Comparison of ENCODE assay signal across 24 cellular contexts in genomic region chr9:128253991-128254346, GRCh38.
"Had no signal": no experiment of that assay in that cellular context is flagged by ENCODE, and none has a peak within 500 bp of the region (broad histone marks: within the 10 kb centered on the region; RNA-seq: fewer than 3 reads in every experiment).

No MANE protein-coding gene starts in this region.

- ATAC-seq: activated naive CD4-positive, alpha-beta T cell treated with anti-CD3 and anti-CD28 coated beads, Interleukin-2, amount 50 U/mL, for 72 hours; activated naive CD8-positive, alpha-beta T cell treated with anti-CD3 and anti-CD28 coated beads, Interleukin-2, amount 50 U/mL, for 24 hours; activated T-cell treated with anti-CD3 and anti-CD28 coated beads, Interleukin-2, amount 50 U/mL, for 4 hours had no signal

- H3K4me3 ChIP-seq: cardiac muscle cell, Peyer's patch had no signal

- H3K4me3 Mint-ChIP-seq: activated CD4-positive, alpha-beta memory T cell treated with anti-CD3 and anti-CD28 coated beads for 36 hours; activated CD4-positive, alpha-beta T cell treated with anti-CD3 and anti-CD28 coated beads, Interleukin-2, amount 10 ng/mL, durations not matched to agents 7 days and 5 days; activated naive CD8-positive, alpha-beta T cell treated with anti-CD3 and anti-CD28 coated beads, Interleukin-2, amount 50 U/mL, for 24 hours; activated T-cell treated with anti-CD3 and anti-CD28 coated beads, Interleukin-2, amount 50 U/mL, for 4 hours; brain; T-helper 1 cell treated with Interleukin-12 subunit alpha and Interleukin-12 subunit beta and Interleukin-4 antibody, amounts not matched to agents 30 μg/mL and 1 μg/mL, for 36 hours had no signal

- H3K27ac ChIP-seq: cardiac muscle cell, Peyer's patch had no signal

- DNase-seq: activated CD4-positive, alpha-beta memory T cell treated with anti-CD3 and anti-CD28 coated beads for 36 hours; activated CD4-positive, alpha-beta T cell treated with anti-CD3 and anti-CD28 coated beads, Interleukin-2, amount 10 ng/mL, durations not matched to agents 7 days and 5 days; activated CD4-positive, CD25-positive, alpha-beta regulatory T cell; activated CD8-positive, alpha-beta memory T cell treated with anti-CD3 and anti-CD28 coated beads for 24 hours; activated effector memory CD4-positive, alpha-beta T cell treated with anti-CD3 and anti-CD28 coated beads, Interleukin-2, amount 50 U/mL, for 16 hours; activated naive CD4-positive, alpha-beta T cell treated with Interleukin-2 at 50 U/mL for 16 hours; activated naive CD8-positive, alpha-beta T cell treated with anti-CD3 and anti-CD28 coated beads, Interleukin-2, amount 50 U/mL, for 24 hours; activated T-cell treated with anti-CD3 and anti-CD28 coated beads, Interleukin-2, amount 50 U/mL, for 4 hours; amniotic stem cell; Kasumi-1; KBM-7; NCI-H1105 treated with DMSO at 0.1 percent for 48 hours; NCI-H1436 treated with DMSO at 0.1 percent for 48 hours; NCI-H187 treated with DMSO at 0.1 percent for 48 hours; NCI-H2081 treated with DMSO at 0.1 percent for 48 hours; NCI-H446; NCI-H524; Peyer's patch; SHP77; T-helper 9 cell had no signal

- H3K27ac Mint-ChIP-seq: activated CD4-positive, alpha-beta memory T cell treated with anti-CD3 and anti-CD28 coated beads for 36 hours; activated CD4-positive, alpha-beta T cell treated with anti-CD3 and anti-CD28 coated beads, Interleukin-2, amount 10 ng/mL, durations not matched to agents 7 days and 5 days; activated naive CD8-positive, alpha-beta T cell treated with anti-CD3 and anti-CD28 coated beads, Interleukin-2, amount 50 U/mL, for 24 hours; T-helper 1 cell treated with Interleukin-12 subunit alpha and Interleukin-12 subunit beta and Interleukin-4 antibody, amounts not matched to agents 30 μg/mL and 1 μg/mL, for 36 hours had no signal

- H3K27me3 Mint-ChIP-seq: activated naive CD8-positive, alpha-beta T cell treated with anti-CD3 and anti-CD28 coated beads, Interleukin-2, amount 50 U/mL, for 24 hours had no signal

- H3K27me3 ChIP-seq: cardiac muscle cell, Peyer's patch had no signal

- H3K9me3 ChIP-seq: Peyer's patch had no signal

- H3K9me3 Mint-ChIP-seq: activated CD4-positive, alpha-beta memory T cell treated with anti-CD3 and anti-CD28 coated beads for 36 hours; activated CD4-positive, alpha-beta T cell treated with anti-CD3 and anti-CD28 coated beads, Interleukin-2, amount 10 ng/mL, durations not matched to agents 7 days and 5 days; activated naive CD4-positive, alpha-beta T cell treated with anti-CD3 and anti-CD28 coated beads, Interleukin-2, amount 50 U/mL, for 72 hours; activated naive CD8-positive, alpha-beta T cell treated with anti-CD3 and anti-CD28 coated beads, Interleukin-2, amount 50 U/mL, for 24 hours; activated T-cell treated with anti-CD3 and anti-CD28 coated beads, Interleukin-2, amount 50 U/mL, for 4 hours; brain; T-helper 1 cell treated with Interleukin-12 subunit alpha and Interleukin-12 subunit beta and Interleukin-4 antibody, amounts not matched to agents 30 μg/mL and 1 μg/mL, for 36 hours had no signal
